Comparison of ENCODE assay signal across 1 cellular context in the genomic region with DNA sequence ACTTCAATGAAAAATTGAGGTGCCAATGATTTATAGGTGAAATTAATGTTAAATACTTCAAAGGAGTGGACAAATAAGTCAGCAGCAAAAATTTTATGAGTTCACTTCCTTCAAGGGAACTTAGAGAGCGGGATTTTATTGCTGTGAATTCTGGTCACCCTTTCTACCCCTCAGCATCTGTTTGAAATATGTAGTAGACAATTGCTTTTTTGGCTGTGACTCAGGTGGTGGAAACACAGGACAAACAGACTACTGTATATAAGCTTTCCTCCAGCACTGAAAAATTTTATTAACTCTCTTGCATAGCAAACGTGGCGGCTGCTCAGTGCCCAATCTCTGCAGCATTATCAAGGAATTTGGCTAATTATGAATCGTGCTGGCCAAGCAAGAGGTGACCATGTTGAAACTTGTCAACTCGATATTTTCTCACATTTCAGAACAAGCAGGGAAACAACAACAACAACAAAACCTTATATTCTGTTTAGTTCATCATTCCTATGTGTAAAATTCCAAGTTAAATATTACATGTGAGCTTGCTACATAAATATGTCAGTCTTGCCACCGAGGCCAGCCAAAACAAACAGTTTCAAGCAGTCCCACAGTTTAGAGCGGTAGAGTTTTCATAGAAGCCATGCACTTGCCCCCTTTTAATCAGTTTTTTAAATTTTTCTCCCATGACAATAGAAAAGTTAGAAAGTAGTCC.
TF ChIP-seq lines count a peak whose summit lies in the region.

No MANE protein-coding gene starts in this region.

TF ChIP-seq in A549, 52 proteins besides CTCF, POLR2A, EP300 and RAD21 (continued from another document):
- TF ChIP-seq, protein P1, sequence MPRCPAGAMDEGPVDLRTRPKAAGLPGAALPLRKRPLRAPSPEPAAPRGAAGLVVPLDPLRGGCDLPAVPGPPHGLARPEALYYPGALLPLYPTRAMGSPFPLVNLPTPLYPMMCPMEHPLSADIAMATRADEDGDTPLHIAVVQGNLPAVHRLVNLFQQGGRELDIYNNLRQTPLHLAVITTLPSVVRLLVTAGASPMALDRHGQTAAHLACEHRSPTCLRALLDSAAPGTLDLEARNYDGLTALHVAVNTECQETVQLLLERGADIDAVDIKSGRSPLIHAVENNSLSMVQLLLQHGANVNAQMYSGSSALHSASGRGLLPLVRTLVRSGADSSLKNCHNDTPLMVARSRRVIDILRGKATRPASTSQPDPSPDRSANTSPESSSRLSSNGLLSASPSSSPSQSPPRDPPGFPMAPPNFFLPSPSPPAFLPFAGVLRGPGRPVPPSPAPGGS (IDR thresholded peaks at IDR 0.05): no peak
- TF ChIP-seq CEBPB (IDR thresholded peaks at IDR 0.05) (no peak), RFX5 (IDR thresholded peaks at IDR 0.05) (no peak), FOSL2 (IDR thresholded peaks at IDR 0.05) (no peak), FOSL2 (CRISPR knock-in tag; IDR thresholded peaks at IDR 0.05) (no peak), RARB (CRISPR knock-in tag; IDR thresholded peaks at IDR 0.05) (no peak), REST (IDR thresholded peaks at IDR 0.05) (no peak)
- TF ChIP-seq, protein P2, sequence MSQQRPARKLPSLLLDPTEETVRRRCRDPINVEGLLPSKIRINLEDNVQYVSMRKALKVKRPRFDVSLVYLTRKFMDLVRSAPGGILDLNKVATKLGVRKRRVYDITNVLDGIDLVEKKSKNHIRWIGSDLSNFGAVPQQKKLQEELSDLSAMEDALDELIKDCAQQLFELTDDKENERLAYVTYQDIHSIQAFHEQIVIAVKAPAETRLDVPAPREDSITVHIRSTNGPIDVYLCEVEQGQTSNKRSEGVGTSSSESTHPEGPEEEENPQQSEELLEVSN (IDR thresholded peaks at IDR 0.05; ENCODE audit: borderline replicate concordance, low read depth): no peak
- TF ChIP-seq, protein P3, sequence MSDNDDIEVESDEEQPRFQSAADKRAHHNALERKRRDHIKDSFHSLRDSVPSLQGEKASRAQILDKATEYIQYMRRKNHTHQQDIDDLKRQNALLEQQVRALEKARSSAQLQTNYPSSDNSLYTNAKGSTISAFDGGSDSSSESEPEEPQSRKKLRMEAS (IDR thresholded peaks at IDR 0.05): no peak
